Comparison of ENCODE assay signal across 11 cellular contexts in the genomic region with DNA sequence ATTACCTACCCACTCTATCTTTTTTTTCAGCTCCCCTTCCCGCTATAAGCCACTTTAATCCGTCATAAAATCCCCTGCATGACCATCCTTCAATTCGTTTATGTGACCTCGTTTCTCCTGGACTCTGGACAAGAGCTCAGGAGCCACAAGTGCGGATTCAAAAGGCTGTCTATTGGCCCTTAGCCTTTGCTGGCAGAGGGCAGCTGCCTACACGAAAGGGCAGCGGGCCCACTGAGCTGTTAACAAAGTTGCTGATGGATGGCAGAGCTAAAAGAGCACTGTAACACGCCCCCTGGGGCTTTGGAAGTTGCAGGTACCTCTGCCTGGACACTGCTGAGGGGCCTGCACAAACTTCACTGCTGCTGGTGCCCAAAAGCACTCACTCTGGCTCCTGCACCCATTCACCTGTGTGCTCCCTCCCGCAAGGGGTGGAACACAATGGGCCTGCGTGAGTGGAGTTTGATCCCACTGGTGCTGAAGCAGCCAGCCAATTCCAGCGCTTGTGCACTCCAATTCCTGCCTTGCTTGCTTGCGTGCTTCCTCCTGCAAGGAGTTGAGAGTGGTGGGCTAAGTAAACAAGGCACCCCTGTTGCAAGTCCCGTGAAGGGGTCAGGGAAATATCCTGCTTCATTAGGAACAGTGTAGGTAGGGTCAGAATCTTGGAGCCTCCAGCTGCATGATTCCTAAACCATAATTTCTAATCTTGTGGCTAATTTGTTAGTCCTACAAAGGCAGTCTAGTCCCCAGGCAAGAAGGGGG.
"Had no signal": no experiment of that assay in that cellular context is flagged by ENCODE, and none has a peak within 500 bp of the region (broad histone marks: within the 10 kb centered on the region; RNA-seq: fewer than 3 reads in every experiment).

No MANE protein-coding gene starts in this region.

- H3K4me3 Mint-ChIP-seq: activated naive CD4-positive, alpha-beta T cell treated with anti-CD3 and anti-CD28 coated beads for 36 hours; nephron progenitor cell had no signal

- H3K27ac ChIP-seq: cardiac muscle cell, esophagus squamous epithelium, pancreas, suprapubic skin had no signal

- H3K36me3 ChIP-seq: cardiac muscle cell, esophagus squamous epithelium, pancreas, spleen, suprapubic skin had no signal

- H3K4me1 ChIP-seq: esophagus squamous epithelium, pancreas, suprapubic skin had no signal

- H3K4me3 ChIP-seq: cardiac muscle cell, esophagus squamous epithelium, pancreas, spleen, suprapubic skin had no signal

- ATAC-seq: pancreas, right cardiac atrium had no signal

- FAIRE-seq: pancreas had no signal

- H3K27ac Mint-ChIP-seq: activated naive CD4-positive, alpha-beta T cell treated with anti-CD3 and anti-CD28 coated beads for 36 hours had no signal

- H3K9me3 ChIP-seq: pancreas, suprapubic skin had no signal

- DNase-seq: activated CD4-positive, alpha-beta T cell treated with anti-CD3 and anti-CD28 coated beads for 48 hours; esophagus squamous epithelium; glutamatergic neuron; nephron progenitor cell; pancreas; right cardiac atrium; spleen; stimulated activated naive CD4-positive, alpha-beta T cell had no signal

- H3K27me3 ChIP-seq: cardiac muscle cell, esophagus squamous epithelium, pancreas, spleen, suprapubic skin had no signal
